ENCODE assay signal across 36 cellular contexts in the genomic region with DNA sequence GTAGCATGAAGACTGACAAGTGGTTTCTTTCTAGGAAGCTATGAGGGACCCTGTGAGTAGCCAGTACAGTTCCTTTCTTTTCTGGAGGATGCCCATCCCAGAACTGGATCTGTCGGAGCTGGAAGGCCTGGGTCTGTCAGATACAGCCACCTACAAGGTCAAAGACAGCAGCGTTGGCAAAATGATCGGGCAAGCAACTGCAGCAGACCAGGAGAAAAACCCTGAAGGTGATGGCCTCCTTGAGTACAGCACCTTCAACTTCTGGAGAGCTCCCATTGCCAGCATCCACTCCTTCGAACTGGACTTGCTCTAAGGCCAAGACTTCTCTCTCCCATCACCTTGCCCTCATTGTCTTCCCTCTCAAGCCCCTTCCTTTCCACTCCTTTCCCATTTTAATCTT. TPM values are rescaled to one million over a fixed set of nuclear protein-coding genes. Genes with fewer than 3 reads are reported as not detected.
DNase-seq lines count a peak whose midpoint lies in the region; ATAC-seq, FAIRE-seq and TF ChIP-seq lines count a peak whose summit lies in the region.
"Had no signal": no experiment of that assay in that cellular context is flagged by ENCODE, and none has a peak within 500 bp of the region (broad histone marks: within the 10 kb centered on the region; RNA-seq: fewer than 3 reads in every experiment).

No MANE protein-coding gene starts in this region.

- H3K4me1 ChIP-seq in ACC112 (ENCODE audit: control insufficient read depth, insufficient read depth, low read length, unreplicated experiment) (peaks cover 24% of the 10 kb centered on the region), K562 (replicated peaks in 1 of 2; ENCODE audit: control insufficient read depth in 2 of 2, insufficient read depth in 2 of 2, low read length in 2 of 2) (peaks cover 29 to 31% of the 10 kb centered on the region in 2 experiments), neural progenitor cell (peaks cover 3% of the 10 kb centered on the region)
- H3K4me1 ChIP-seq in CD8-positive, alpha-beta T cell (ENCODE audit: insufficient read depth, low read length): peaks cover 10% of the 10 kb centered on the region
- H3K4me1 ChIP-seq: foreskin keratinocyte had no signal

- H3K27me3 ChIP-seq in ACC112 (ENCODE audit: insufficient read depth, low read length): no peaks in the 10 kb centered on the region
- no peaks in the 10 kb centered on the region for H3K27me3 ChIP-seq in CD8-positive, alpha-beta T cell (ENCODE audit: insufficient read depth, low read length)
- H3K27me3 ChIP-seq in K562 (ENCODE audit: control insufficient read depth in 2 of 2, insufficient read depth in 2 of 2, low read length in 2 of 2): no peaks in the 10 kb centered on the region
- no peaks in the 10 kb centered on the region for H3K27me3 ChIP-seq in neural progenitor cell
- no peaks in the 10 kb centered on the region for H3K27me3 ChIP-seq in brain microvascular endothelial cell (replicated peaks)
- H3K27me3 ChIP-seq: ascending aorta; BLaER1 treated with 17β-estradiol and CSF1 and Interleukin-3, amounts not matched to agents 10 nM and 100 nM; esophagus muscularis mucosa; foreskin keratinocyte; heart left ventricle; pancreas; spleen; stomach; tibial artery had no signal

- H4K20me1 ChIP-seq in K562 (replicated peaks; ENCODE audit: control insufficient read depth, insufficient read depth, low read length): no peaks in the 10 kb centered on the region
- H4K20me1 ChIP-seq in neural progenitor cell (ENCODE audit: low read depth): peaks cover 10% of the 10 kb centered on the region

- DNase-seq in CD8-positive, alpha-beta T cell: no peak
- DNase-seq in K562 (ENCODE audit: extremely low read depth in 1 of 4, low spot score in 3 of 4): peak in 1 of 4 experiments; percentile 2
- DNase-seq in neural progenitor cell (ENCODE audit: low spot score): no peak
- no peak for DNase-seq in T-cell
- DNase-seq in GDM1 (lab: John Stamatoyannopoulos, UW): no peak
- no peak for DNase-seq in brain microvascular endothelial cell
- DNase-seq: activated CD4-positive, alpha-beta memory T cell treated with anti-CD3 and anti-CD28 coated beads for 36 hours; activated CD4-positive, CD25-positive, alpha-beta regulatory T cell treated with anti-CD3 and anti-CD28 coated beads, Interleukin-2, amount 50 U/mL, for 72 hours; activated CD8-positive, alpha-beta memory T cell treated with anti-CD3 and anti-CD28 coated beads, Interleukin-2, amount 50 U/mL, for 4 hours; Calu3; central memory CD4-positive, alpha-beta T cell; dermis blood vessel endothelial cell; DMS79; foreskin keratinocyte; heart left ventricle; Karpas-422; NCI-H1436 treated with DMSO at 0.1 percent for 48 hours; NCI-H345; NCI-H69; nephron progenitor cell; PC-9; SK-N-SH; spleen; stimulated activated CD4-positive, alpha-beta T cell treated with anti-CD3 and anti-CD28 coated beads, Interleukin-2, amount 100 ng/mL, for 24 hours; stomach had no signal

- peaks cover 24% of the 10 kb centered on the region for H3K4me1 Mint-ChIP-seq in CD8-positive, alpha-beta T cell (ENCODE audit: low read depth)
- H3K4me1 Mint-ChIP-seq in neural progenitor cell (peaks cover 30% of the 10 kb centered on the region), T-cell (peaks cover 13 to 19% (median 19%) of the 10 kb centered on the region in 3 donors)

- TF ChIP-seq EP300 in K562 (IDR thresholded peaks at IDR 0.05; ENCODE audit: low read length): no peak

- no peak for ATAC-seq in CD8-positive, alpha-beta T cell
- ATAC-seq in K562 (no peak), T-cell (replicated peaks in 1 of 4) (no peak)
- ATAC-seq: activated naive CD4-positive, alpha-beta T cell treated with anti-CD3 and anti-CD28 coated beads, Interleukin-2, amount 50 U/mL, for 72 hours; foreskin keratinocyte; HCT116; heart left ventricle; pancreas had no signal

- H3K4me2 ChIP-seq in K562 (ENCODE audit: insufficient read depth, low read length) (no peak overlapping the region), neural progenitor cell (no peak overlapping the region)
- H3K4me2 ChIP-seq: PC-9, SK-N-SH had no signal

- H3K9me3 ChIP-seq in CD8-positive, alpha-beta T cell (ENCODE audit: low read length): no peaks in the 10 kb centered on the region
- H3K9me3 ChIP-seq in K562 (replicated peaks; ENCODE audit: control insufficient read depth, insufficient read depth, low read depth, low read length): no peaks in the 10 kb centered on the region
- H3K9me3 ChIP-seq in neural progenitor cell (ENCODE audit: low read depth): no peaks in the 10 kb centered on the region
- H3K9me3 ChIP-seq: ascending aorta; BLaER1 treated with 17β-estradiol and CSF1 and Interleukin-3, amounts not matched to agents 10 nM and 100 nM; esophagus muscularis mucosa; heart left ventricle; pancreas; SK-N-SH; spleen; stomach; tibial artery had no signal

- POLR2A ChIA-PET in CD8-positive, alpha-beta T cell (lab: Charles Lee): interaction anchor here (0.6 to 2.4 kb wide), 4 partner anchors 10 to 938 kb away, joined by 3 to 12 read pairs (median 6); no protein-coding TSS in a partner anchor
- POLR2A ChIA-PET in K562 (lab: Yijun Ruan, JAX) (interaction anchor here (0.6 to 2.4 kb wide), 6 partner anchors 10 to 1431 kb away, joined by 3 to 7 read pairs (median 5); a partner anchor contains a TSS), T-cell (lab: Charles Lee) (no interaction called here)

- CTCF ChIA-PET in CD8-positive, alpha-beta T cell (lab: Charles Lee): interaction anchor here (1.2 to 4.5 kb wide), 4 partner anchors 8 to 43 kb away, joined by 3 to 25 read pairs (median 6); a partner anchor contains a TSS
- CTCF ChIA-PET in K562 (lab: Yijun Ruan, JAX; ENCODE audit: low intra/inter-chr PET ratio) (no interaction called here), T-cell (lab: Charles Lee) (interaction anchor here in 1 of 2 donors (0.7 kb wide), 1 partner anchor 8 kb away, joined by 5 read pairs; no protein-coding TSS in a partner anchor)

- no peak for TF ChIP-seq POLR2A in K562 (conservative IDR thresholded peaks at IDR 0.05)

- H3K27ac ChIP-seq in ACC112 (ENCODE audit: low read depth, low read length) (peak overlapping the region; percentile 97; the same call in 1 of the 2 replicates), K562 (ENCODE audit: extremely low read depth, low read depth, low read length) (peak overlapping the region; percentile 19; the same call in 1 of the 3 replicates), neural progenitor cell (peak overlapping the region; percentile 3), brain microvascular endothelial cell (no peak overlapping the region)
- H3K27ac ChIP-seq in CD8-positive, alpha-beta T cell (ENCODE audit: low read depth, low read length): no peak overlapping the region
- H3K27ac ChIP-seq: ascending aorta, esophagus muscularis mucosa, foreskin keratinocyte, pancreas, PC-9, spleen, tibial artery had no signal

- FAIRE-seq in K562 (lab: Jason Lieb, UNC): no peak
- FAIRE-seq: endometrium, G401.6, pancreas had no signal

- peaks cover 6% of the 10 kb centered on the region for H3K36me3 Mint-ChIP-seq in CD8-positive, alpha-beta T cell
- H3K36me3 Mint-ChIP-seq in neural progenitor cell (peaks cover 34% of the 10 kb centered on the region), T-cell (no peaks in the 10 kb centered on the region)

- peak overlapping the region in 1 of 2 experiments; percentile 18; a peak in 1 of 4 replicates for H3K9ac ChIP-seq in K562 (ENCODE audit: insufficient read depth in 1 of 2, low read depth in 2 of 2, low read length in 2 of 2)
- no peak overlapping the region for H3K9ac ChIP-seq in neural progenitor cell
- H3K9ac ChIP-seq: BLaER1 treated with 17β-estradiol and CSF1 and Interleukin-3, amounts not matched to agents 10 nM and 100 nM; SK-N-SH had no signal

- WGBS in K562 (ENCODE audit: insufficient coverage, low coverage, missing lambda C conversion rate): 77% methylated on average over 4 of the region's 4 CpGs

- H3K79me2 ChIP-seq in ACC112 (ENCODE audit: control insufficient read depth, insufficient read depth, low read length, unreplicated experiment) (peaks cover 64% of the 10 kb centered on the region), K562 (ENCODE audit: control insufficient read depth, insufficient read depth, low read length) (peaks cover 49% of the 10 kb centered on the region), neural progenitor cell (ENCODE audit: low read depth) (peaks cover 77% of the 10 kb centered on the region)

- peak overlapping the region; percentile 72 for H3K27ac Mint-ChIP-seq in CD8-positive, alpha-beta T cell
- no peak overlapping the region for H3K27ac Mint-ChIP-seq in neural progenitor cell
- H3K27ac Mint-ChIP-seq in T-cell: peak overlapping the region in 1 of 2 donors; percentile 34
- H3K27ac Mint-ChIP-seq: activated CD4-positive, alpha-beta memory T cell treated with anti-CD3 and anti-CD28 coated beads for 36 hours; T-helper 1 cell treated with Interleukin-12 subunit alpha and Interleukin-12 subunit beta and Interleukin-4 antibody, amounts not matched to agents 30 μg/mL and 1 μg/mL, for 36 hours had no signal

- H3K9me3 Mint-ChIP-seq in CD8-positive, alpha-beta T cell: no peaks in the 10 kb centered on the region
- H3K9me3 Mint-ChIP-seq in neural progenitor cell (no peaks in the 10 kb centered on the region), T-cell (no peaks in the 10 kb centered on the region)
- H3K9me3 Mint-ChIP-seq: activated CD4-positive, alpha-beta memory T cell treated with anti-CD3 and anti-CD28 coated beads for 36 hours; activated naive CD4-positive, alpha-beta T cell treated with anti-CD3 and anti-CD28 coated beads, Interleukin-2, amount 50 U/mL, for 72 hours; nephron progenitor cell; T-helper 1 cell treated with Interleukin-12 subunit alpha and Interleukin-12 subunit beta and Interleukin-4 antibody, amounts not matched to agents 30 μg/mL and 1 μg/mL, for 36 hours had no signal

- no peak for TF ChIP-seq CTCF in CD8-positive, alpha-beta T cell (IDR thresholded peaks at IDR 0.05)
- TF ChIP-seq CTCF in K562 (IDR thresholded peaks at IDR 0.05 in 2 of 3, conservative IDR thresholded peaks at IDR 0.05 in 1 of 3; ENCODE audit: insufficient read depth in 2 of 3, low read depth in 1 of 3, low read length in 3 of 3): no peak
- TF ChIP-seq CTCF in neural progenitor cell (IDR thresholded peaks at IDR 0.05): no peak
- TF ChIP-seq CTCF in brain microvascular endothelial cell (IDR thresholded peaks at IDR 0.05; ENCODE audit: low read depth, low read length, missing control alignments): no peak

- H3K9me1 ChIP-seq in K562 (ENCODE audit: control insufficient read depth, insufficient read depth, low read length): no peaks in the 10 kb centered on the region

- BruUV-seq in K562 (replicated peaks; lab: Mats Ljungman, UMichigan): no TSS peak

- H2AFZ ChIP-seq in ACC112 (ENCODE audit: low read length, unreplicated experiment) (no peak overlapping the region), K562 (ENCODE audit: low read depth, low read length) (no peak overlapping the region), neural progenitor cell (replicated peaks) (no peak overlapping the region)
- H2AFZ ChIP-seq: PC-9 had no signal

- H3K27me3 Mint-ChIP-seq in CD8-positive, alpha-beta T cell (ENCODE audit: low read depth): no peaks in the 10 kb centered on the region
- H3K27me3 Mint-ChIP-seq in neural progenitor cell (ENCODE audit: insufficient read depth, low read depth) (peaks cover 7% of the 10 kb centered on the region), T-cell (no peaks in the 10 kb centered on the region)
- H3K27me3 Mint-ChIP-seq: activated CD4-positive, alpha-beta memory T cell treated with anti-CD3 and anti-CD28 coated beads for 36 hours had no signal

- peaks cover 3% of the 10 kb centered on the region; the same call in 1 of the 2 replicates for H3K36me3 ChIP-seq in ACC112 (ENCODE audit: insufficient read depth, low read length)
- no peaks in the 10 kb centered on the region for H3K36me3 ChIP-seq in CD8-positive, alpha-beta T cell (ENCODE audit: insufficient read depth, low read length)
- H3K36me3 ChIP-seq in K562 (ENCODE audit: control insufficient read depth, insufficient read depth, low read length): peaks cover 38% of the 10 kb centered on the region
- no peaks in the 10 kb centered on the region for H3K36me3 ChIP-seq in neural progenitor cell
- peaks cover 25% of the 10 kb centered on the region for H3K36me3 ChIP-seq in brain microvascular endothelial cell (replicated peaks)
- H3K36me3 ChIP-seq: ascending aorta, esophagus muscularis mucosa, heart left ventricle, pancreas, spleen, stomach, tibial artery had no signal

- H3K4me3 ChIP-seq in ACC112 (ENCODE audit: low read depth, low read length): no peak overlapping the region
- no peak overlapping the region for H3K4me3 ChIP-seq in CD8-positive, alpha-beta T cell (ENCODE audit: low read depth, low read length)
- H3K4me3 ChIP-seq in K562: no peak overlapping the region
- H3K4me3 ChIP-seq in neural progenitor cell: no peak overlapping the region
- H3K4me3 ChIP-seq in brain microvascular endothelial cell (ENCODE audit: low read depth, low read length): no peak overlapping the region
- H3K4me3 ChIP-seq: ascending aorta; BLaER1 treated with 17β-estradiol and CSF1 and Interleukin-3, amounts not matched to agents 10 nM and 100 nM; esophagus muscularis mucosa; heart left ventricle; pancreas; PC-9; spleen; stomach; tibial artery had no signal

- H3F3A ChIP-seq in neural progenitor cell (ENCODE audit: low read depth): peaks cover 54% of the 10 kb centered on the region

- in situ Hi-C loops in K562 (cut with MboI): no loop called here
- in situ Hi-C loops in brain microvascular endothelial cell (cut with HindIII; ENCODE audit: low pct_ligation_motif_present, low sequenced_read_pairs): no loop called here

- intact Hi-C loops in CD8-positive, alpha-beta T cell (cut with DNase I, micrococcal nuclease): no loop called here
- intact Hi-C loops in K562 (cut with micrococcal nuclease): no loop called here

- no peak overlapping the region for H3K4me3 Mint-ChIP-seq in CD8-positive, alpha-beta T cell
- no peak overlapping the region for H3K4me3 Mint-ChIP-seq in neural progenitor cell
- no peak overlapping the region for H3K4me3 Mint-ChIP-seq in T-cell
- H3K4me3 Mint-ChIP-seq: activated CD4-positive, alpha-beta memory T cell treated with anti-CD3 and anti-CD28 coated beads for 36 hours; nephron progenitor cell; T-helper 1 cell treated with Interleukin-12 subunit alpha and Interleukin-12 subunit beta and Interleukin-4 antibody, amounts not matched to agents 30 μg/mL and 1 μg/mL, for 36 hours had no signal

- TF ChIP-seq RAD21 in K562 (CRISPR knock-in tag; conservative IDR thresholded peaks at IDR 0.05 in 1 of 2, IDR thresholded peaks at IDR 0.05 in 1 of 2): no peak

RNA-seq across cellular contexts. Expression of a gene that starts 3.4 kb away (rescaled TPM):
- 10 to 100 TPM; 20.0 to 21.9 TPM for total RNA-seq in CD8-positive, alpha-beta T cell
- total RNA-seq in K562 (2011; cell fraction: chromatin; rRNA removed; ENCODE audit: low replicate concordance): 14.5 and 20.9 TPM in 2 replicates
- 7.0 and 7.1 TPM in 2 replicates for total RNA-seq in K562 (2011; cell fraction: nucleolus; rRNA removed)
- total RNA-seq in K562 (2011; cell fraction: nucleoplasm; rRNA removed): 9.7 and 13.7 TPM in 2 replicates
- total RNA-seq in K562 (2014; rRNA removed) (4.8 and 6.9 TPM in 2 replicates), K562 (2014; rRNA removed; fragmentation: Illumina TruSeq; extraction: Trizol) (8.0 and 9.6 TPM in 2 replicates), K562 (2015; rRNA removed; fragmentation: Illumina TruSeq; extraction: Trizol) (6.1 and 7.1 TPM in 2 replicates), K562 (2021) (5.9 and 6.6 TPM in 2 replicates), neural progenitor cell (ENCODE audit: low replicate concordance) (6.5 and 6.9 TPM in 2 replicates), T-cell (10 to 100 TPM; 29.6 to 41.3 (median 32.5) TPM)
- polyA plus RNA-seq in K562 (2011; rRNA removed) (13.3 and 18.6 TPM in 2 replicates), K562 (2014; fragmentation: Illumina TruSeq; extraction: Trizol) (4.8 and 6.4 TPM in 2 replicates), K562 (2014; fragmentation: Nextera tagmentation; extraction: Ambion mirVana) (1 to 10 TPM; 2.2 to 3.0 TPM), K562 (2014; rRNA removed) (6.1 and 7.1 TPM in 2 replicates)
- polyA plus RNA-seq in K562 (2011; cell fraction: cytosol; rRNA removed): 8.6 and 14.1 TPM in 2 replicates
- polyA plus RNA-seq in K562 (2011; cell fraction: nucleus; rRNA removed): 7.7 and 11.0 TPM in 2 replicates
- 3.6 and 4.9 TPM in 2 replicates for polyA plus RNA-seq in K562 (2012)
- 18.4 and 21.3 TPM in 2 replicates for polyA minus RNA-seq in K562 (2011; rRNA and poly(A)+ RNA removed)
- 5.6 and 9.4 TPM in 2 replicates for polyA minus RNA-seq in K562 (2011; cell fraction: cytosol; rRNA and poly(A)+ RNA removed)
- polyA minus RNA-seq in K562 (2011; cell fraction: nucleus; rRNA and poly(A)+ RNA removed): 3.0 and 3.9 TPM in 2 replicates

RNA-seq across cellular contexts. Expression of a gene that starts 7.0 kb away (rescaled TPM):
- total RNA-seq in CD8-positive, alpha-beta T cell: 1 to 10 TPM; 1.9 to 2.0 TPM
- 5.0 and 6.7 TPM in 2 replicates for total RNA-seq in K562 (2011; cell fraction: chromatin; rRNA removed; ENCODE audit: low replicate concordance)
- total RNA-seq in K562 (2011; cell fraction: nucleolus; rRNA removed): 4.3 and 5.0 TPM in 2 replicates
- 8.1 and 12.4 TPM in 2 replicates for total RNA-seq in K562 (2011; cell fraction: nucleoplasm; rRNA removed)
- total RNA-seq in K562 (2014; rRNA removed) (12.1 and 14.1 TPM in 2 replicates), K562 (2014; rRNA removed; fragmentation: Illumina TruSeq; extraction: Trizol) (18.9 and 21.8 TPM in 2 replicates), K562 (2015; rRNA removed; fragmentation: Illumina TruSeq; extraction: Trizol) (15.1 and 16.5 TPM in 2 replicates), K562 (2021) (19.4 and 20.5 TPM in 2 replicates), neural progenitor cell (ENCODE audit: low replicate concordance) (27.9 and 37.0 TPM in 2 replicates), T-cell (1 to 10 TPM; 3.6 to 4.9 (median 3.9) TPM)
- polyA plus RNA-seq in K562 (2011; rRNA removed) (39.1 and 49.6 TPM in 2 replicates), K562 (2014; fragmentation: Illumina TruSeq; extraction: Trizol) (37.1 and 40.4 TPM in 2 replicates), K562 (2014; fragmentation: Nextera tagmentation; extraction: Ambion mirVana) (10 to 100 TPM; 70.0 to 91.0 TPM), K562 (2014; rRNA removed) (22.0 and 23.8 TPM in 2 replicates)
- polyA plus RNA-seq in K562 (2011; cell fraction: cytosol; rRNA removed): 21.1 and 34.7 TPM in 2 replicates
- polyA plus RNA-seq in K562 (2011; cell fraction: nucleus; rRNA removed): 11.4 and 19.4 TPM in 2 replicates
- 13.2 and 18.5 TPM in 2 replicates for polyA plus RNA-seq in K562 (2012)
- 18.7 TPM in 2 replicates for polyA minus RNA-seq in K562 (2011; rRNA and poly(A)+ RNA removed)
- 6.0 and 7.9 TPM in 2 replicates for polyA minus RNA-seq in K562 (2011; cell fraction: cytosol; rRNA and poly(A)+ RNA removed)
- polyA minus RNA-seq in K562 (2011; cell fraction: nucleus; rRNA and poly(A)+ RNA removed): 2.3 and 5.1 TPM in 2 replicates

RNA-seq across cellular contexts. Expression of a gene that starts 7.8 kb away (rescaled TPM):
- 100 to 1,000 TPM; 275 to 282 TPM for total RNA-seq in CD8-positive, alpha-beta T cell
- total RNA-seq in K562 (2011; cell fraction: chromatin; rRNA removed; ENCODE audit: low replicate concordance): 163 and 207 TPM in 2 replicates
- 124 and 125 TPM in 2 replicates for total RNA-seq in K562 (2011; cell fraction: nucleolus; rRNA removed)
- total RNA-seq in K562 (2011; cell fraction: nucleoplasm; rRNA removed): 200 and 254 TPM in 2 replicates
- total RNA-seq in K562 (2014; rRNA removed) (89.9 and 103 TPM in 2 replicates), K562 (2014; rRNA removed; fragmentation: Illumina TruSeq; extraction: Trizol) (130 and 143 TPM in 2 replicates), K562 (2015; rRNA removed; fragmentation: Illumina TruSeq; extraction: Trizol) (108 and 113 TPM in 2 replicates), K562 (2021) (124 and 133 TPM in 2 replicates), neural progenitor cell (ENCODE audit: low replicate concordance) (50.7 and 54.9 TPM in 2 replicates), T-cell (100 to 1,000 TPM; 419 to 475 (median 450) TPM)
- polyA plus RNA-seq in K562 (2011; rRNA removed) (189 and 227 TPM in 2 replicates), K562 (2014; fragmentation: Illumina TruSeq; extraction: Trizol) (137 and 146 TPM in 2 replicates), K562 (2014; fragmentation: Nextera tagmentation; extraction: Ambion mirVana) (100 to 1,000 TPM in 1 of 2 experiments, 10 to 100 TPM in 1; 78.1 to 114 TPM), K562 (2014; rRNA removed) (86.8 and 104 TPM in 2 replicates)
- 79.0 and 159 TPM in 2 replicates for polyA plus RNA-seq in K562 (2011; cell fraction: cytosol; rRNA removed)
- polyA plus RNA-seq in K562 (2011; cell fraction: nucleus; rRNA removed): 404 and 579 TPM in 2 replicates
- polyA plus RNA-seq in K562 (2012): 87.3 and 116 TPM in 2 replicates
- 173 and 193 TPM in 2 replicates for polyA minus RNA-seq in K562 (2011; rRNA and poly(A)+ RNA removed)
- polyA minus RNA-seq in K562 (2011; cell fraction: cytosol; rRNA and poly(A)+ RNA removed): 75.4 and 77.3 TPM in 2 replicates
- polyA minus RNA-seq in K562 (2011; cell fraction: nucleus; rRNA and poly(A)+ RNA removed): 57.4 and 102 TPM in 2 replicates

RNA-seq across cellular contexts. Expression of a gene that starts 19.6 kb away (rescaled TPM):
- under 1 TPM; 0.30 to 0.56 TPM for total RNA-seq in CD8-positive, alpha-beta T cell
- 1.2 and 1.9 TPM in 2 replicates for total RNA-seq in K562 (2011; cell fraction: chromatin; rRNA removed; ENCODE audit: low replicate concordance)
- 1.3 and 1.4 TPM in 2 replicates for total RNA-seq in K562 (2011; cell fraction: nucleolus; rRNA removed)
- 1.1 and 1.5 TPM in 2 replicates for total RNA-seq in K562 (2011; cell fraction: nucleoplasm; rRNA removed)
- total RNA-seq in K562 (2014; rRNA removed): 1.2 TPM in 2 replicates
- total RNA-seq in K562 (2014; rRNA removed; fragmentation: Illumina TruSeq; extraction: Trizol): 0.16 and 0.18 TPM in 2 replicates
- 0.49 and 1.5 TPM in 2 replicates for total RNA-seq in K562 (2015; rRNA removed; fragmentation: Illumina TruSeq; extraction: Trizol)
- 1.1 and 1.3 TPM in 2 replicates for total RNA-seq in K562 (2021)
- 0.39 and 0.74 TPM in 2 replicates for polyA plus RNA-seq in K562 (2011; rRNA removed)
- 0.36 and 0.46 TPM in 2 replicates for polyA plus RNA-seq in K562 (2011; cell fraction: cytosol; rRNA removed)
- 0.92 and 1.0 TPM in 2 replicates for polyA plus RNA-seq in K562 (2011; cell fraction: nucleus; rRNA removed)
- polyA plus RNA-seq in K562 (2012): 2.0 and 3.5 TPM in 2 replicates
- polyA plus RNA-seq in K562 (2014; fragmentation: Illumina TruSeq; extraction: Trizol): 0.39 and 0.61 TPM in 2 replicates
- 10 to 100 TPM in 1 of 2 experiments, 1 to 10 TPM in 1; 5.2 to 15.7 TPM for polyA plus RNA-seq in K562 (2014; fragmentation: Nextera tagmentation; extraction: Ambion mirVana)
- 0.58 and 0.61 TPM in 2 replicates for polyA plus RNA-seq in K562 (2014; rRNA removed)
- 0.21 and 0.33 TPM in 2 replicates for polyA minus RNA-seq in K562 (2011; rRNA and poly(A)+ RNA removed)
- 0.82 and 1.7 TPM in 2 replicates for polyA minus RNA-seq in K562 (2011; cell fraction: cytosol; rRNA and poly(A)+ RNA removed)
- polyA minus RNA-seq in K562 (2011; cell fraction: nucleus; rRNA and poly(A)+ RNA removed): 0.67 and 1.00 TPM in 2 replicates
- total RNA-seq in neural progenitor cell (ENCODE audit: low replicate concordance): 2.9 and 5.5 TPM in 2 replicates
- total RNA-seq in T-cell: 1 to 10 TPM in 4 of 5 donors, under 1 TPM in 1; 0.61 to 4.8 (median 3.3) TPM

RNA-seq across cellular contexts. Expression of a gene that starts 30.8 kb away (rescaled TPM):
- total RNA-seq in CD8-positive, alpha-beta T cell: under 1 TPM; 0.08 to 0.47 TPM
- total RNA-seq in K562 (2011; cell fraction: chromatin; rRNA removed; ENCODE audit: low replicate concordance): 9.9 and 10.6 TPM in 2 replicates
- 5.3 TPM in 2 replicates for total RNA-seq in K562 (2011; cell fraction: nucleolus; rRNA removed)
- 6.0 and 10.8 TPM in 2 replicates for total RNA-seq in K562 (2011; cell fraction: nucleoplasm; rRNA removed)
- 0.49 and 0.68 TPM in 2 replicates for total RNA-seq in K562 (2014; rRNA removed)
- total RNA-seq in K562 (2014; rRNA removed; fragmentation: Illumina TruSeq; extraction: Trizol): 0.55 and 0.67 TPM in 2 replicates
- 0.54 and 0.90 TPM in 2 replicates for total RNA-seq in K562 (2015; rRNA removed; fragmentation: Illumina TruSeq; extraction: Trizol)
- total RNA-seq in K562 (2021): 0.47 and 0.84 TPM in 2 replicates
- 1.3 and 2.5 TPM in 2 replicates for polyA plus RNA-seq in K562 (2011; rRNA removed)
- 0.37 and 2.3 TPM in 2 replicates for polyA plus RNA-seq in K562 (2011; cell fraction: cytosol; rRNA removed)
- 5.6 and 8.6 TPM in 2 replicates for polyA plus RNA-seq in K562 (2011; cell fraction: nucleus; rRNA removed)
- 0.44 and 1.3 TPM in 2 replicates for polyA plus RNA-seq in K562 (2012)
- polyA plus RNA-seq in K562 (2014; fragmentation: Illumina TruSeq; extraction: Trizol): 0.53 and 0.98 TPM in 2 replicates
- polyA plus RNA-seq in K562 (2014; fragmentation: Nextera tagmentation; extraction: Ambion mirVana): under 1 TPM; 0.08 to 0.31 TPM
- polyA plus RNA-seq in K562 (2014; rRNA removed): 0.73 and 1.4 TPM in 2 replicates
- polyA minus RNA-seq in K562 (2011; rRNA and poly(A)+ RNA removed): 1.2 and 1.5 TPM in 2 replicates
- polyA minus RNA-seq in K562 (2011; cell fraction: cytosol; rRNA and poly(A)+ RNA removed): not detected in 2 replicates
- polyA minus RNA-seq in K562 (2011; cell fraction: nucleus; rRNA and poly(A)+ RNA removed): 0.54 and 1.6 TPM in 2 replicates
- 0.97 and 1.0 TPM in 2 replicates for total RNA-seq in neural progenitor cell (ENCODE audit: low replicate concordance)
- total RNA-seq in T-cell: 1 to 10 TPM in 3 of 5 donors, under 1 TPM in 2; 0.54 to 2.6 (median 2.2) TPM
- total RNA-seq: ascending aorta had no signal

Comparison
In these comparisons a context has a peak if more than half of its experiments do, and no peak if none do; other contexts are left out.
1. H3K27ac ChIP-seq: peak in ACC112 (single experiment), K562 (single experiment) and neural progenitor cell (single experiment); none in CD8-positive, alpha-beta T cell (single experiment) and brain microvascular endothelial cell (single experiment).
2. POLR2A ChIA-PET loops: an anchor here in CD8-positive, alpha-beta T cell (0.6 to 2.4 kb wide) and K562 (0.6 to 2.4 kb wide); none called in T-cell.